Comparison of ENCODE assay signal across 8 cellular contexts in genomic region chr15:72685301-72685924, GRCh38. TPM values are rescaled to one million over a fixed set of nuclear protein-coding genes. Genes with fewer than 3 reads are reported as not detected.
DNase-seq lines count a peak whose midpoint lies in the region; TF ChIP-seq lines count a peak whose summit lies in the region.

No MANE protein-coding gene starts in this region.

- no peaks in the 10 kb centered on the region for H3K36me3 ChIP-seq in SK-N-MC (ENCODE audit: insufficient read depth, low read length)
- H3K36me3 ChIP-seq in rectal smooth muscle tissue (ENCODE audit: control insufficient read depth, insufficient read depth, low read length) = no peaks in the 10 kb centered on the region

- TF ChIP-seq CTCF in GM12875 (IDR thresholded peaks at IDR 0.05; ENCODE audit: borderline replicate concordance, insufficient read depth, low read depth, low read length) = no peak
- TF ChIP-seq CTCF in fibroblast of mammary gland (conservative IDR thresholded peaks at IDR 0.05; ENCODE audit: control insufficient read depth, insufficient read depth, low read depth, low read length) = no peak

- H3K4me3 ChIP-seq in GM12875 (ENCODE audit: low read depth, low read length) (peak overlapping the region; percentile 87), SK-N-MC (peak overlapping the region; percentile 93), fibroblast of mammary gland (ENCODE audit: control insufficient read depth, low read depth, low read length) (peak overlapping the region; percentile 64), rectal smooth muscle tissue (ENCODE audit: low read length) (peak overlapping the region; percentile 72)

- H3K27ac ChIP-seq in SK-N-MC (peak overlapping the region; percentile 66), rectal smooth muscle tissue (ENCODE audit: low read depth, low read length) (peak overlapping the region; percentile 78)

- no peaks in the 10 kb centered on the region for H3K9me3 ChIP-seq in SK-N-MC (ENCODE audit: low read depth, low read length)

- no peaks in the 10 kb centered on the region for H3K27me3 ChIP-seq in rectal smooth muscle tissue (ENCODE audit: control insufficient read depth, insufficient read depth, low read length)

- DNase-seq in SK-N-MC (ENCODE audit: low read depth, low spot score) (no peak), fibroblast of mammary gland (ENCODE audit: low read depth) (no peak), dermis blood vessel endothelial cell (no peak), posterior vena cava (ENCODE audit: low spot score) (no peak), NCI-H1105 (lab: John Stamatoyannopoulos, UW) (no peak)
- DNase-seq in NK-92 treated with Interleukin-12 subunit alpha and Interleukin-12 subunit beta, amount 100 ng/mL, for 24 hours (lab: John Stamatoyannopoulos, UW) = no peak

- H3K4me1 ChIP-seq in rectal smooth muscle tissue (ENCODE audit: control insufficient read depth, insufficient read depth, low read length) = peaks cover 3% of the 10 kb centered on the region

- H3K9ac ChIP-seq in SK-N-MC (ENCODE audit: insufficient read length) (peak overlapping the region; percentile 65), rectal smooth muscle tissue (ENCODE audit: low read length) (peak overlapping the region; percentile 43)

- intact Hi-C loops in posterior vena cava (cut with DNase I) = no loop called here

RNA-seq across cellular contexts. Expression of gene HIGD2B, which starts 0.6 kb away (rescaled TPM):
- total RNA-seq in dermis blood vessel endothelial cell = not detected in 2 replicates
- total RNA-seq in posterior vena cava = not detected

RNA-seq across cellular contexts. Expression of gene BBS4, which starts 0.6 kb away (rescaled TPM):
- total RNA-seq in dermis blood vessel endothelial cell = 9.2 and 10.2 TPM in 2 replicates
- total RNA-seq in posterior vena cava = 10 to 100 TPM; 14.7 to 16.4 TPM

RNA-seq across cellular contexts. Expression of gene GOLGA6B, which starts 30.9 kb away (rescaled TPM):
- total RNA-seq in dermis blood vessel endothelial cell = not detected in 2 replicates
- not detected for total RNA-seq in posterior vena cava
